ENCODE assay signal across 8 cellular contexts in the genomic region with DNA sequence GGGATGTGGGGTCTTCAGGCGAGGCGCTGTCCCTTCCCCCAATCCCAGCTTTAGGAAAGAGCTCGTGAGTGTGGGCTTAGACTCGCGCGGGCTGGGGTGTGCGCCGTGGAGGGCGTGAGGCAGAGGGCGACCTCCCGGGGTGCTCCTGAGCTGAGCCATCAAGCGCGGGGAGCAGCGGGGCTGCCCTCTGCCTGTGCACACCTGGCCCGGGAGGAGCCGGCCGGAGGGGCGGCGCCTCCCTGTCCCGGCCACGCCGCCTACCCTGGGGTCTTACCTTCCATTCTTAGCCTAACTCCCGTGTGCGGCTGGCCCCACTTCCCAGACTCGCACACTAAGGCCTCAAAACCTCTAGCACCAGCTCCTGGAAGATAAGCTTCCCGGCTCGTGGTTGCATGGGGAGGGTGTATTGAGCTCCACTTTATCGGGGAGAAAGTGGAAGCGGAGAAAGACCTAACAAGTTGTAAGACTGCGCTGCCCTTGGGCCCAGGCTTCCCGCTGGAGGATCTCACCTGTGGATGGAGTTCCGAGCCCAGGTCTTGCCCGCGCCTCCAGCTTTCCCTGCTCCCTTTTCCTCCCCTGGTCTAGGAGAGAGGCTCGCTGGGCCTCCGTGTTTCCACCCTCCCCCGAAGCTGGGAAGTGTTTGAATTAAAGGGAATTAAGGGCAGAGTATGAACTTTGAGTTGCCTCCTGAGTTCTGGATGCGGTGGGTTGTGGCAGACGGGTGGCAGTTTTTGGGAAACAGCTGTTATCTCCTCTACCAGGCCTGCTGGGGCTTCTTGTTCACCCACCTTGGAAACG. TPM values are rescaled to one million over a fixed set of nuclear protein-coding genes. Genes with fewer than 3 reads are reported as not detected.
A peak's percentile ranks its signal among the peaks of the same experiment; 100 is the strongest.
DNase-seq lines count a peak whose midpoint lies in the region; ATAC-seq and TF ChIP-seq lines count a peak whose summit lies in the region.

No MANE protein-coding gene starts in this region.

- CTCF ChIA-PET in mammary epithelial cell (lab: Charles Lee; ENCODE audit: low non-redundant PET): interaction anchor here (0.6 to 1.4 kb wide), 3 partner anchors 12 to 111 kb away, joined by 3 to 6 read pairs (median 6); no protein-coding TSS in a partner anchor

- ATAC-seq in mucosa of descending colon (peak; percentile 33), GM19351 (IDR thresholded peaks at IDR 0.05; ENCODE audit: unreplicated experiment) (no peak), GM21367 (IDR thresholded peaks at IDR 0.05; ENCODE audit: unreplicated experiment) (no peak)

- H3K4me2 ChIP-seq in mammary epithelial cell (ENCODE audit: insufficient read depth, low read depth, low read length): peak overlapping the region; percentile 99

- H3K9me3 ChIP-seq in mammary epithelial cell (replicated peaks; ENCODE audit: insufficient read depth, low read length): no peaks in the 10 kb centered on the region
- no peaks in the 10 kb centered on the region for H3K9me3 ChIP-seq in mucosa of descending colon

- peaks cover 3% of the 10 kb centered on the region for H3K27me3 ChIP-seq in mammary epithelial cell (ENCODE audit: insufficient read depth, low read length)

- in situ Hi-C loops in mammary epithelial cell (cut with MboI; ENCODE audit: low sequenced_read_pairs in 2 of 2): no loop called here

- dilution Hi-C loops in mammary epithelial cell (cut with HindIII; ENCODE audit: low sequenced_read_pairs): loop anchor here (5.0 kb wide), 2 partner anchors 34 to 246 kb away; no protein-coding TSS in a partner anchor

- H3K4me1 ChIP-seq in mammary epithelial cell (ENCODE audit: insufficient read depth, low read length) (peaks cover 10% of the 10 kb centered on the region), mucosa of descending colon (ENCODE audit: low read depth) (peaks cover 5% of the 10 kb centered on the region)

- intact Hi-C loops in mammary epithelial cell (cut with micrococcal nuclease): loop anchor here (2.0 to 5.0 kb wide), 3 partner anchors 13 to 81 kb away; a partner anchor contains a TSS
- intact Hi-C loops in mucosa of descending colon (cut with DNase I, micrococcal nuclease): no loop called here

- H3K9ac ChIP-seq in mammary epithelial cell (ENCODE audit: insufficient read depth, low read length): no peak overlapping the region

- H3K4me3 ChIP-seq in mammary epithelial cell (replicated peaks in 1 of 3; ENCODE audit: insufficient read depth in 1 of 3, low read depth in 2 of 3, low read length in 3 of 3) (peak overlapping the region; percentile 50 to 64 (median 61)), mucosa of descending colon (peak overlapping the region; percentile 36)

- no peak overlapping the region for H3K27ac ChIP-seq in mammary epithelial cell (ENCODE audit: insufficient read depth, low read depth, low read length)

- H4K20me1 ChIP-seq in mammary epithelial cell (ENCODE audit: insufficient read depth, low read length): no peaks in the 10 kb centered on the region

- H3K36me3 ChIP-seq in mammary epithelial cell (ENCODE audit: insufficient read depth, low read length) (no peaks in the 10 kb centered on the region), mucosa of descending colon (ENCODE audit: low read depth) (no peaks in the 10 kb centered on the region)

- no TSS peak for BruUV-seq in mammary epithelial cell (replicated peaks; lab: Mats Ljungman, UMichigan)

- WGBS in mammary epithelial cell (ENCODE audit: low coverage, missing lambda C conversion rate): 40% methylated on average over 20 of the region's 40 CpGs

- peak overlapping the region; percentile 95 for H2AFZ ChIP-seq in mammary epithelial cell (ENCODE audit: low read depth, low read length)

- no peaks in the 10 kb centered on the region for H3K79me2 ChIP-seq in mammary epithelial cell (ENCODE audit: insufficient read depth, low read length)

- peak; percentile 22 for DNase-seq in DMS79 (lab: John Stamatoyannopoulos, UW)
- DNase-seq in LoVo (ENCODE audit: low spot score): peak; percentile 11
- no peak for DNase-seq in mammary epithelial cell
- peak in 1 of 3 donors; percentile 38 for DNase-seq in mucosa of descending colon
- DNase-seq in H4 (ENCODE audit: low spot score): no peak
- DNase-seq in activated CD4-positive, alpha-beta T cell treated with anti-CD3 and anti-CD28 coated beads for 4 hours: no peak

- TF ChIP-seq CTCF in mammary epithelial cell (conservative IDR thresholded peaks at IDR 0.05 in 1 of 2, IDR thresholded peaks at IDR 0.05 in 1 of 2; ENCODE audit: extremely low read depth in 1 of 2, insufficient read depth in 1 of 2, low read depth in 1 of 2, low read length in 2 of 2) (no peak), mucosa of descending colon (IDR thresholded peaks at IDR 0.05) (no peak)

RNA-seq across cellular contexts. Expression of a gene that starts 1.2 kb away (rescaled TPM):
- total RNA-seq in mammary epithelial cell (1 to 10 TPM; 1.2 to 2.0 TPM), mucosa of descending colon (1 to 10 TPM in 2 of 3 donors, under 1 TPM in 1; 0.95 to 1.3 (median 1.2) TPM)
- 0.63 TPM for polyA plus RNA-seq in mammary epithelial cell
- polyA minus RNA-seq in mammary epithelial cell: not detected
- total RNA-seq in H4 (2014; rRNA removed; shearing (Covaris generic)): 3.3 and 5.4 TPM in 2 replicates

RNA-seq across cellular contexts. Expression of a gene that starts 20.1 kb away (rescaled TPM):
- total RNA-seq in mammary epithelial cell: 10 to 100 TPM; 29.4 to 29.5 TPM
- polyA plus RNA-seq in mammary epithelial cell: 28.8 TPM
- 5.2 TPM for polyA minus RNA-seq in mammary epithelial cell
- total RNA-seq in mucosa of descending colon: 10 to 100 TPM; 29.6 to 37.0 (median 36.6) TPM
- total RNA-seq in H4 (2014; rRNA removed; shearing (Covaris generic)): 17.4 and 29.3 TPM in 2 replicates

RNA-seq across cellular contexts. Expression of a gene that starts 56.4 kb away (rescaled TPM):
- total RNA-seq in mammary epithelial cell (100 to 1,000 TPM; 114 to 123 TPM), mucosa of descending colon (100 to 1,000 TPM in 1 of 3 donors, 10 to 100 TPM in 2; 66.9 to 142 (median 85.9) TPM)
- 72.7 TPM for polyA plus RNA-seq in mammary epithelial cell
- 75.8 TPM for polyA minus RNA-seq in mammary epithelial cell
- total RNA-seq in H4 (2014; rRNA removed; shearing (Covaris generic)): 112 and 119 TPM in 2 replicates

Comparison
In these comparisons a context has a peak if more than half of its experiments do, and no peak if none do; other contexts are left out.
1. DNase-seq: peak in DMS79 (single experiment) and LoVo (single experiment); none in mammary epithelial cell (single experiment), H4 (single experiment) and activated CD4-positive, alpha-beta T cell treated with anti-CD3 and anti-CD28 coated beads for 4 hours (0 of 2).